ENCODE assay signal across 16 cellular contexts in the genomic region with DNA sequence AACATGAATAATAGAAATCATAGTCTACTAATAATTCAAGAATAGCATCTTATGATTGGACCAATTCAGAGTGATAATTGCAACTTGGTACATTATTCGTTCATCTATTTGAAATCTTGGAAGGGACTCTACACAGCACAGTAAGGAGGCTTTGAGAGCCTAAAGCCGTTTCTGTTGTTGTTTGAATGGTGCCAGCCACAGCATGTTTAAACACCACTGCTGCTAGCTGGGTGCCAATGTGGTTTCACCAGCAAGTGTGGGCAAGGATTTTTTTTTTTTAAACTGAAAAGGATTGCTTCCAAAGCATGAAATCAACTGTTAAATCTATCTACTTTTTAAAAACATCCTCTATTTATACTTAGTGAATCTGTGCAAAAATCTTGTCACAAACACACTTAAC.
DNase-seq lines count a peak whose midpoint lies in the region; FAIRE-seq and TF ChIP-seq lines count a peak whose summit lies in the region.
"Had no signal": no experiment of that assay in that cellular context is flagged by ENCODE, and none has a peak within 500 bp of the region (broad histone marks: within the 10 kb centered on the region; RNA-seq: fewer than 3 reads in every experiment).

No MANE protein-coding gene starts in this region.

- DNase-seq in MG63 (peak; percentile 14), bronchial epithelial cell (ENCODE audit: low read depth) (peak; percentile 52), esophagus muscularis mucosa (ENCODE audit: extremely low spot score) (peak; percentile 10), suprapubic skin (ENCODE audit: low spot score in 2 of 2) (no peak), endothelial cell (ENCODE audit: low spot score) (no peak)
- DNase-seq in activated CD4-positive, alpha-beta T cell treated with anti-CD3 and anti-CD28 coated beads, Interleukin-2, amount 50 U/mL, for 48 hours = no peak
- DNase-seq: Calu3; CD8-positive, alpha-beta T cell; DMS79 treated with DMSO at 0.1 percent for 48 hours; GF-D8; H9 had no signal

- intact Hi-C loops in esophagus muscularis mucosa (cut with DNase I) = no loop called here

- no peak for TF ChIP-seq CTCF in bronchial epithelial cell (IDR thresholded peaks at IDR 0.05; ENCODE audit: insufficient read depth, low read length, severe bottlenecking)
- TF ChIP-seq CTCF in esophagus muscularis mucosa (IDR thresholded peaks at IDR 0.05) = no peak
- TF ChIP-seq CTCF in suprapubic skin (IDR thresholded peaks at IDR 0.05) = no peak
- TF ChIP-seq CTCF in endothelial cell (IDR thresholded peaks at IDR 0.05; ENCODE audit: unreplicated experiment) = no peak

- TF ChIP-seq POLR2A in esophagus muscularis mucosa (IDR thresholded peaks at IDR 0.05; ENCODE audit: low read depth) (no peak), suprapubic skin (IDR thresholded peaks at IDR 0.05) (no peak)

- H3K27me3 Mint-ChIP-seq in endothelial cell (ENCODE audit: unreplicated experiment) = no peaks in the 10 kb centered on the region
- H3K27me3 Mint-ChIP-seq: B cell had no signal

- no peaks in the 10 kb centered on the region for H3K36me3 Mint-ChIP-seq in endothelial cell (ENCODE audit: low read depth, unreplicated experiment)
- H3K36me3 Mint-ChIP-seq: CD8-positive, alpha-beta T cell had no signal

- H3K4me1 Mint-ChIP-seq in endothelial cell (ENCODE audit: unreplicated experiment) = peaks cover under 1% of the 10 kb centered on the region

- TF ChIP-seq EP300 in esophagus muscularis mucosa (IDR thresholded peaks at IDR 0.05) = no peak
- no peak for TF ChIP-seq EP300 in suprapubic skin (IDR thresholded peaks at IDR 0.05)

- no peak for FAIRE-seq in bronchial epithelial cell (lab: Jason Lieb, UNC)
- FAIRE-seq: GM19239, H1, HepG2 had no signal

- H3K4me3 ChIP-seq in MG63 (no peak overlapping the region), bronchial epithelial cell (ENCODE audit: low read depth, low read length) (no peak overlapping the region), esophagus muscularis mucosa (no peak overlapping the region), suprapubic skin (no peak overlapping the region)
- H3K4me3 ChIP-seq: BLaER1 treated with 17β-estradiol and CSF1 and Interleukin-3, amounts not matched to agents 10 nM and 100 nM had no signal

- H3K27ac Mint-ChIP-seq in endothelial cell (ENCODE audit: unreplicated experiment) = no peak overlapping the region
- H3K27ac Mint-ChIP-seq: B cell; CD8-positive, alpha-beta T cell; H9 had no signal

- no peaks in the 10 kb centered on the region for H3K36me3 ChIP-seq in MG63
- H3K36me3 ChIP-seq in bronchial epithelial cell (ENCODE audit: control insufficient read depth, insufficient read depth, low read length) = no peaks in the 10 kb centered on the region
- no peaks in the 10 kb centered on the region for H3K36me3 ChIP-seq in esophagus muscularis mucosa
- H3K36me3 ChIP-seq in suprapubic skin = no peaks in the 10 kb centered on the region
- H3K36me3 ChIP-seq: BLaER1 treated with 17β-estradiol and CSF1 and Interleukin-3, amounts not matched to agents 10 nM and 100 nM had no signal

- no peaks in the 10 kb centered on the region for H3K9me3 Mint-ChIP-seq in endothelial cell (ENCODE audit: unreplicated experiment)
- H3K9me3 Mint-ChIP-seq: CD8-positive, alpha-beta T cell; H9 had no signal

- no peak overlapping the region for H3K27ac ChIP-seq in esophagus muscularis mucosa (replicated peaks in 1 of 4)
- H3K27ac ChIP-seq in suprapubic skin = peak overlapping the region; percentile 20
- H3K27ac ChIP-seq: BLaER1 treated with 17β-estradiol and CSF1 and Interleukin-3, amounts not matched to agents 10 nM and 100 nM had no signal

- 73% methylated on average over 2 of the region's 2 CpGs for WGBS in esophagus muscularis mucosa
- 50% methylated on average over 2 of the region's 2 CpGs for WGBS in suprapubic skin

- no peaks in the 10 kb centered on the region for H3K9me3 ChIP-seq in MG63
- no peaks in the 10 kb centered on the region for H3K9me3 ChIP-seq in esophagus muscularis mucosa
- H3K9me3 ChIP-seq in suprapubic skin = no peaks in the 10 kb centered on the region

- H3K4me3 Mint-ChIP-seq in endothelial cell (ENCODE audit: unreplicated experiment) = no peak overlapping the region
- H3K4me3 Mint-ChIP-seq: B cell; CD8-positive, alpha-beta T cell; H9 had no signal

- H3K4me1 ChIP-seq in esophagus muscularis mucosa = peaks cover 0 to 14% (median 12%) of the 10 kb centered on the region in 4 donors
- peaks cover 28% of the 10 kb centered on the region for H3K4me1 ChIP-seq in suprapubic skin

- H3K27me3 ChIP-seq in MG63 = no peaks in the 10 kb centered on the region
- no peaks in the 10 kb centered on the region for H3K27me3 ChIP-seq in bronchial epithelial cell (ENCODE audit: control insufficient read depth, insufficient read depth, low read length)
- no peaks in the 10 kb centered on the region for H3K27me3 ChIP-seq in esophagus muscularis mucosa
- no peaks in the 10 kb centered on the region for H3K27me3 ChIP-seq in suprapubic skin
- H3K27me3 ChIP-seq: BLaER1 treated with 17β-estradiol and CSF1 and Interleukin-3, amounts not matched to agents 10 nM and 100 nM had no signal

Comparison
In these comparisons a context has a peak if more than half of its experiments do, and no peak if none do; other contexts are left out.
1. DNase-seq: peak in MG63 (single experiment), bronchial epithelial cell (single experiment) and esophagus muscularis mucosa (single experiment); none in suprapubic skin (0 of 2), endothelial cell (single experiment) and activated CD4-positive, alpha-beta T cell treated with anti-CD3 and anti-CD28 coated beads, Interleukin-2, amount 50 U/mL, for 48 hours (0 of 2).